1 cellular context compared by ENCODE assay signal in genomic region chr5:169422087-169422486, GRCh38.
TF ChIP-seq lines count a peak whose summit lies in the region.

No MANE protein-coding gene starts in this region.

TF ChIP-seq in GM23338, 12 proteins besides CTCF, POLR2A, EP300 and RAD21 (continued from another document):
- TF ChIP-seq ZNF462 (CRISPR knock-in tag; IDR thresholded peaks at IDR 0.05) (no peak), ZNF114 (CRISPR knock-in tag; IDR thresholded peaks at IDR 0.05) (no peak), CREB1 (CRISPR knock-in tag; IDR thresholded peaks at IDR 0.05; ENCODE audit: low read depth) (no peak), JUNB (IDR thresholded peaks at IDR 0.05; ENCODE audit: unreplicated experiment) (no peak), STAT1 (IDR thresholded peaks at IDR 0.05; ENCODE audit: unreplicated experiment) (no peak), EZH2phosphoT487 (IDR thresholded peaks at IDR 0.05; ENCODE audit: unreplicated experiment) (no peak), POLR2AphosphoS5 (IDR thresholded peaks at IDR 0.05; ENCODE audit: low read depth) (no peak), ETS1 (IDR thresholded peaks at IDR 0.05) (no peak)
